Comparison of ENCODE assay signal across 23 cellular contexts in the genomic region with DNA sequence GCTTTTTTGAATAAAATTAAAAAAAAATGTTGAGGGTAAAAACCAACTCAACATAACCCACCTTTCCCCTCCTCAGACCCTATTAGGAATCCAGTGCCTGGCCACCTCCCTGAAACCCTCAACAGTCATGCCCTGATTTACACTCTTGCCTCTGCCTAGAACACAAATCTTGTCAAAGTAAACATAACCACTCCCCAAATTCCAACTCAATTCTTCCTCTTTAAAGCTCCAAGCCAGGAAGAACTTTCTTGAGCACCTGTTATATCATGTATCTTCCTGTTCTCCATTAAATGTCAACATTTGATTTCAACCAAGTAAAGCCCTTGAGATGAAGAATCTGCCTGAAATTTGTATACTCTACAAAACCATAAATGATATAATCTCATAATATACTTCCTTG. TPM values are rescaled to one million over a fixed set of nuclear protein-coding genes. Genes with fewer than 3 reads are reported as not detected.
DNase-seq lines count a peak whose midpoint lies in the region; ATAC-seq, FAIRE-seq and TF ChIP-seq lines count a peak whose summit lies in the region.
"Had no signal": no experiment of that assay in that cellular context is flagged by ENCODE, and none has a peak within 500 bp of the region (broad histone marks: within the 10 kb centered on the region; RNA-seq: fewer than 3 reads in every experiment).

No MANE protein-coding gene starts in this region.

- no peak overlapping the region for H3K27ac Mint-ChIP-seq in CD4-positive, CD25-positive, alpha-beta regulatory T cell
- peak overlapping the region; percentile 21 for H3K27ac Mint-ChIP-seq in activated naive CD8-positive, alpha-beta T cell treated with anti-CD3 and anti-CD28 coated beads for 36 hours
- H3K27ac Mint-ChIP-seq: endodermal cell, GM23338 had no signal

- H3K4me2 ChIP-seq in A549 = no peak overlapping the region
- H3K4me2 ChIP-seq: GM23338 had no signal

- FAIRE-seq in A549 (lab: Jason Lieb, UNC) = peak; percentile 28
- FAIRE-seq: K562 had no signal

- peaks cover 68% of the 10 kb centered on the region for H3K36me3 ChIP-seq in CD4-positive, CD25-positive, alpha-beta regulatory T cell (ENCODE audit: control insufficient read depth, insufficient read depth, low read length)
- no peaks in the 10 kb centered on the region for H3K36me3 ChIP-seq in mucosa of descending colon (ENCODE audit: low read depth)

- DNase-seq in A549 (ENCODE audit: low read depth in 1 of 2, low spot score in 1 of 2) = peak in 1 of 2 experiments; percentile 17
- no peak for DNase-seq in CD4-positive, CD25-positive, alpha-beta regulatory T cell
- DNase-seq in activated naive CD8-positive, alpha-beta T cell treated with anti-CD3 and anti-CD28 coated beads for 36 hours = no peak
- DNase-seq in mucosa of descending colon = no peak
- no peak for DNase-seq in mesenteric fat pad (ENCODE audit: low spot score)
- DNase-seq: activated CD4-positive, alpha-beta T cell treated with anti-CD3 and anti-CD28 coated beads, Interleukin-2, amount 50 U/mL, for 48 hours; activated CD4-positive, CD25-positive, alpha-beta regulatory T cell; activated effector memory CD4-positive, alpha-beta T cell treated with anti-CD3 and anti-CD28 coated beads, Interleukin-2, amount 50 U/mL, for 16 hours; C1 segment of cervical spinal cord; endodermal cell; left lung; mesendoderm; naive B cell; NCI-H1092 treated with DMSO at 0.1 percent for 48 hours; NCI-H187 treated with DMSO at 0.1 percent for 48 hours; NCI-H2171; stimulated activated CD4-positive, alpha-beta T cell treated with anti-CD3 and anti-CD28 coated beads, Interleukin-4, amount 100 ng/mL, for 24 hours; transverse colon had no signal

- H3K27ac ChIP-seq in A549 = no peak overlapping the region
- peak overlapping the region; percentile 1 for H3K27ac ChIP-seq in CD4-positive, CD25-positive, alpha-beta regulatory T cell (ENCODE audit: insufficient read depth, low read length, poor library complexity, severe bottlenecking)
- H3K27ac ChIP-seq: left lung, SJSA1 had no signal

- POLR2A ChIA-PET in A549 (lab: Yijun Ruan, JAX) = no interaction called here

- ATAC-seq in A549 = no peak
- no peak for ATAC-seq in CD4-positive, CD25-positive, alpha-beta regulatory T cell (ENCODE audit: low read depth in 2 of 2)
- ATAC-seq in mucosa of descending colon = peak; percentile 46
- ATAC-seq in HG02938 (IDR thresholded peaks at IDR 0.05; ENCODE audit: unreplicated experiment) = no peak
- ATAC-seq in GM19324 (IDR thresholded peaks at IDR 0.05; ENCODE audit: low FRiP score, unreplicated experiment) = no peak
- ATAC-seq: GM23338, K562 had no signal

- no peak for TF ChIP-seq RAD21 in A549 (conservative IDR thresholded peaks at IDR 0.05 in 1 of 2, IDR thresholded peaks at IDR 0.05 in 1 of 2)

- no peak overlapping the region for H3K4me3 Mint-ChIP-seq in CD4-positive, CD25-positive, alpha-beta regulatory T cell
- H3K4me3 Mint-ChIP-seq in activated naive CD8-positive, alpha-beta T cell treated with anti-CD3 and anti-CD28 coated beads for 36 hours = no peak overlapping the region
- H3K4me3 Mint-ChIP-seq: endodermal cell, GM23338, naive B cell had no signal

- TF ChIP-seq EP300 in A549 (IDR thresholded peaks at IDR 0.05) = no peak

- no peaks in the 10 kb centered on the region for H3K27me3 ChIP-seq in CD4-positive, CD25-positive, alpha-beta regulatory T cell (ENCODE audit: control insufficient read depth, insufficient read depth, low read length)
- H3K27me3 ChIP-seq: left lung, SJSA1, transverse colon had no signal

- H3K4me1 ChIP-seq in A549 (peaks cover 9% of the 10 kb centered on the region; the same call in 2 of the 3 replicates), mucosa of descending colon (ENCODE audit: low read depth) (peaks cover 8% of the 10 kb centered on the region)
- H3K4me1 ChIP-seq in CD4-positive, CD25-positive, alpha-beta regulatory T cell (ENCODE audit: control insufficient read depth, insufficient read depth, low read length, poor library complexity, severe bottlenecking) = no peaks in the 10 kb centered on the region
- H3K4me1 ChIP-seq: left lung, SJSA1 had no signal

- TF ChIP-seq CTCF in A549 (IDR thresholded peaks at IDR 0.05) (no peak), mucosa of descending colon (IDR thresholded peaks at IDR 0.05) (no peak)

- no peaks in the 10 kb centered on the region for H3K9me3 Mint-ChIP-seq in CD4-positive, CD25-positive, alpha-beta regulatory T cell
- no peaks in the 10 kb centered on the region for H3K9me3 Mint-ChIP-seq in activated naive CD8-positive, alpha-beta T cell treated with anti-CD3 and anti-CD28 coated beads for 36 hours
- H3K9me3 Mint-ChIP-seq: endodermal cell, GM23338, naive B cell had no signal

- CTCF ChIA-PET in A549 (lab: Yijun Ruan, JAX) = interaction anchor here (1.0 to 4.2 kb wide), 3 partner anchors 8 to 236 kb away, joined by 3 to 22 read pairs (median 7); no protein-coding TSS in a partner anchor

- peaks cover 24 to 46% (median 27%) of the 10 kb centered on the region in 4 donors for H3K4me1 Mint-ChIP-seq in CD4-positive, CD25-positive, alpha-beta regulatory T cell
- peaks cover 13% of the 10 kb centered on the region for H3K4me1 Mint-ChIP-seq in activated naive CD8-positive, alpha-beta T cell treated with anti-CD3 and anti-CD28 coated beads for 36 hours
- H3K4me1 Mint-ChIP-seq: endodermal cell had no signal

- no peak overlapping the region for H3K4me3 ChIP-seq in A549
- no peak overlapping the region for H3K4me3 ChIP-seq in CD4-positive, CD25-positive, alpha-beta regulatory T cell (ENCODE audit: low read depth, low read length)
- H3K4me3 ChIP-seq in mucosa of descending colon = no peak overlapping the region
- H3K4me3 ChIP-seq: GM23338, K562, left lung, SJSA1, transverse colon had no signal

- TF ChIP-seq POLR2A in A549 (IDR thresholded peaks at IDR 0.05; ENCODE audit: low read length) = no peak

- H3K36me3 Mint-ChIP-seq in CD4-positive, CD25-positive, alpha-beta regulatory T cell = peaks cover 47% of the 10 kb centered on the region
- peaks cover 24% of the 10 kb centered on the region for H3K36me3 Mint-ChIP-seq in activated naive CD8-positive, alpha-beta T cell treated with anti-CD3 and anti-CD28 coated beads for 36 hours

- no peaks in the 10 kb centered on the region for H3K27me3 Mint-ChIP-seq in CD4-positive, CD25-positive, alpha-beta regulatory T cell
- H3K27me3 Mint-ChIP-seq in activated naive CD8-positive, alpha-beta T cell treated with anti-CD3 and anti-CD28 coated beads for 36 hours = no peaks in the 10 kb centered on the region
- H3K27me3 Mint-ChIP-seq: naive B cell had no signal

- intact Hi-C loops in mucosa of descending colon (cut with DNase I, micrococcal nuclease) = no loop called here

- no peaks in the 10 kb centered on the region for H3K9me3 ChIP-seq in A549
- no peaks in the 10 kb centered on the region for H3K9me3 ChIP-seq in CD4-positive, CD25-positive, alpha-beta regulatory T cell (ENCODE audit: control insufficient read depth in 2 of 2, low read length in 2 of 2)
- no peaks in the 10 kb centered on the region for H3K9me3 ChIP-seq in mucosa of descending colon
- H3K9me3 ChIP-seq: left lung, SJSA1, transverse colon had no signal

TF ChIP-seq in A549, 52 proteins besides CTCF, POLR2A, EP300 and RAD21 (continues in another document):
- TF ChIP-seq EHF (CRISPR knock-in tag; IDR thresholded peaks at IDR 0.05) (no peak), GATA3 (IDR thresholded peaks at IDR 0.05; ENCODE audit: borderline replicate concordance) (no peak), MYC (IDR thresholded peaks at IDR 0.05; ENCODE audit: borderline replicate concordance, low read length) (no peak), MAZ (IDR thresholded peaks at IDR 0.05; ENCODE audit: borderline replicate concordance, low read depth, low read length) (no peak), ZSCAN20 (CRISPR knock-in tag; IDR thresholded peaks at IDR 0.05) (no peak), PHF8 (IDR thresholded peaks at IDR 0.05; ENCODE audit: borderline replicate concordance, low read depth) (no peak), TP53 (CRISPR knock-in tag; IDR thresholded peaks at IDR 0.05) (no peak), NFE2L2 (conservative IDR thresholded peaks at IDR 0.05; ENCODE audit: low read length) (no peak), TFCP2L1 (CRISPR knock-in tag; IDR thresholded peaks at IDR 0.05) (no peak), KDM5A (IDR thresholded peaks at IDR 0.05) (no peak)
- TF ChIP-seq, protein P1, sequence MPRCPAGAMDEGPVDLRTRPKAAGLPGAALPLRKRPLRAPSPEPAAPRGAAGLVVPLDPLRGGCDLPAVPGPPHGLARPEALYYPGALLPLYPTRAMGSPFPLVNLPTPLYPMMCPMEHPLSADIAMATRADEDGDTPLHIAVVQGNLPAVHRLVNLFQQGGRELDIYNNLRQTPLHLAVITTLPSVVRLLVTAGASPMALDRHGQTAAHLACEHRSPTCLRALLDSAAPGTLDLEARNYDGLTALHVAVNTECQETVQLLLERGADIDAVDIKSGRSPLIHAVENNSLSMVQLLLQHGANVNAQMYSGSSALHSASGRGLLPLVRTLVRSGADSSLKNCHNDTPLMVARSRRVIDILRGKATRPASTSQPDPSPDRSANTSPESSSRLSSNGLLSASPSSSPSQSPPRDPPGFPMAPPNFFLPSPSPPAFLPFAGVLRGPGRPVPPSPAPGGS (IDR thresholded peaks at IDR 0.05) = no peak
- TF ChIP-seq, protein P2, sequence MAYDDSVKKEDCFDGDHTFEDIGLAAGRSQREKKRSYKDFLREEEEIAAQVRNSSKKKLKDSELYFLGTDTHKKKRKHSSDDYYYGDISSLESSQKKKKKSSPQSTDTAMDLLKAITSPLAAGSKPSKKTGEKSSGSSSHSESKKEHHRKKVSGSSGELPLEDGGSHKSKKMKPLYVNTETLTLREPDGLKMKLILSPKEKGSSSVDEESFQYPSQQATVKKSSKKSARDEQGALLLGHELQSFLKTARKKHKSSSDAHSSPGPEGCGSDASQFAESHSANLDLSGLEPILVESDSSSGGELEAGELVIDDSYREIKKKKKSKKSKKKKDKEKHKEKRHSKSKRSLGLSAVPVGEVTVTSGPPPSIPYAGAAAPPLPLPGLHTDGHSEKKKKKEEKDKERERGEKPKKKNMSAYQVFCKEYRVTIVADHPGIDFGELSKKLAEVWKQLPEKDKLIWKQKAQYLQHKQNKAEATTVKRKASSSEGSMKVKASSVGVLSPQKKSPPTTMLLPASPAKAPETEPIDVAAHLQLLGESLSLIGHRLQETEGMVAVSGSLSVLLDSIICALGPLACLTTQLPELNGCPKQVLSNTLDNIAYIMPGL (CRISPR knock-in tag; IDR thresholded peaks at IDR 0.05; ENCODE audit: borderline replicate concordance) = no peak

RNA-seq across cellular contexts. Expression of a gene that starts 58.7 kb away (rescaled TPM):
- polyA plus RNA-seq in A549 (2011; rRNA removed) = 71.5 and 75.1 TPM in 2 replicates
- 4.5 and 5.3 TPM in 2 replicates for polyA plus RNA-seq in A549 (2012; cell fraction: cytosol; rRNA removed)
- 9.5 and 21.7 TPM in 2 replicates for polyA plus RNA-seq in A549 (2012; cell fraction: nucleus; rRNA removed)
- polyA plus RNA-seq in A549 (2017; fragmentation: RNase III; extraction: RNeasy Plus Mini Kit Qiagen cat#74134 plus additional on column Dnase treatment) = 8.1 to 8.6 TPM (median 8.5 TPM) in 3 replicates
- polyA minus RNA-seq in A549 (2011; rRNA and poly(A)+ RNA removed) = 49.4 and 50.0 TPM in 2 replicates
- total RNA-seq in CD4-positive, CD25-positive, alpha-beta regulatory T cell = 136 TPM
- polyA plus RNA-seq in CD4-positive, CD25-positive, alpha-beta regulatory T cell = 10 to 100 TPM; 26.8 to 39.5 (median 31.6) TPM
- total RNA-seq in activated naive CD8-positive, alpha-beta T cell treated with anti-CD3 and anti-CD28 coated beads for 36 hours = 10 to 100 TPM; 23.7 to 24.3 TPM
- total RNA-seq in mucosa of descending colon = 10 to 100 TPM; 26.8 to 35.6 (median 31.1) TPM
- total RNA-seq in mesenteric fat pad = 56.6 TPM
